18 cellular contexts compared by ENCODE assay signal in genomic region chr4:80207664-80208063, GRCh38. TPM values are rescaled to one million over a fixed set of nuclear protein-coding genes. Genes with fewer than 3 reads are reported as not detected.
DNase-seq lines count a peak whose midpoint lies in the region; ATAC-seq and TF ChIP-seq lines count a peak whose summit lies in the region.
"Had no signal": no experiment of that assay in that cellular context is flagged by ENCODE, and none has a peak within 500 bp of the region (broad histone marks: within the 10 kb centered on the region; RNA-seq: fewer than 3 reads in every experiment).

No MANE protein-coding gene starts in this region.

- H3K79me2 ChIP-seq in OCI-LY7 (ENCODE audit: insufficient read depth, low read depth, low read length), result no peaks in the 10 kb centered on the region

- H3K9me2 ChIP-seq in OCI-LY7 (ENCODE audit: insufficient read depth, low read length), result no peaks in the 10 kb centered on the region

- POLR2A ChIA-PET in WTC11 (lab: Charles Lee), result no interaction called here
- POLR2A ChIA-PET in OCI-LY7 (lab: Charles Lee), result no interaction called here

- TF ChIP-seq CTCF in WTC11 (IDR thresholded peaks at IDR 0.05) (no peak), OCI-LY7 (conservative IDR thresholded peaks at IDR 0.05; ENCODE audit: low read length) (no peak)

- H3K9me3 Mint-ChIP-seq in activated CD8-positive, alpha-beta memory T cell treated with anti-CD3 and anti-CD28 coated beads, Interleukin-2, amount 10 ng/mL, durations not matched to agents 7 days and 5 days (ENCODE audit: low read depth), result peaks cover 6% of the 10 kb centered on the region
- no peaks in the 10 kb centered on the region for H3K9me3 Mint-ChIP-seq in WTC11
- H3K9me3 Mint-ChIP-seq in stimulated activated naive CD8-positive, alpha-beta T cell treated with anti-CD3 and anti-CD28 coated beads, Interleukin-15, amount 100 ng/mL, for 72 hours, result no peaks in the 10 kb centered on the region

- no peak overlapping the region for H3K4me3 Mint-ChIP-seq in activated CD8-positive, alpha-beta memory T cell treated with anti-CD3 and anti-CD28 coated beads, Interleukin-2, amount 10 ng/mL, durations not matched to agents 7 days and 5 days
- H3K4me3 Mint-ChIP-seq in WTC11, result peak overlapping the region; percentile 58
- H3K4me3 Mint-ChIP-seq in stimulated activated naive CD8-positive, alpha-beta T cell treated with anti-CD3 and anti-CD28 coated beads, Interleukin-15, amount 100 ng/mL, for 72 hours, result no peak overlapping the region

- H3K4me3 ChIP-seq in iPS-20b (ENCODE audit: low read length), result peak overlapping the region; percentile 49; the same call in 1 of the 2 replicates
- no peak overlapping the region for H3K4me3 ChIP-seq in OCI-LY7 (ENCODE audit: low read depth, low read length, poor library complexity, severe bottlenecking)
- H3K4me3 ChIP-seq in H7 (ENCODE audit: insufficient read depth, low read depth, low read length), result no peak overlapping the region
- H3K4me3 ChIP-seq: BLaER1 had no signal

- ATAC-seq in activated CD8-positive, alpha-beta memory T cell treated with anti-CD3 and anti-CD28 coated beads, Interleukin-2, amount 10 ng/mL, durations not matched to agents 7 days and 5 days, result no peak
- no peak for ATAC-seq in WTC11
- ATAC-seq in stimulated activated naive CD8-positive, alpha-beta T cell treated with anti-CD3 and anti-CD28 coated beads, Interleukin-15, amount 100 ng/mL, for 72 hours, result peak; percentile 5

- H3K36me3 ChIP-seq in iPS-20b (ENCODE audit: insufficient read depth, low read depth, low read length) (no peaks in the 10 kb centered on the region), OCI-LY7 (ENCODE audit: insufficient read depth, low read length) (no peaks in the 10 kb centered on the region), H7 (replicated peaks; ENCODE audit: control insufficient read depth, insufficient read depth, low read length) (no peaks in the 10 kb centered on the region)
- H3K36me3 ChIP-seq: BLaER1 had no signal

- peak overlapping the region; percentile 63 for H3K27ac Mint-ChIP-seq in activated CD8-positive, alpha-beta memory T cell treated with anti-CD3 and anti-CD28 coated beads, Interleukin-2, amount 10 ng/mL, durations not matched to agents 7 days and 5 days
- no peak overlapping the region for H3K27ac Mint-ChIP-seq in WTC11
- H3K27ac Mint-ChIP-seq in stimulated activated naive CD8-positive, alpha-beta T cell treated with anti-CD3 and anti-CD28 coated beads, Interleukin-15, amount 100 ng/mL, for 72 hours, result peak overlapping the region in 1 of 2 donors; percentile 8

- no peak overlapping the region for H3K9ac ChIP-seq in iPS-20b (ENCODE audit: low read depth, low read length)
- H3K9ac ChIP-seq: BLaER1 had no signal

- intact Hi-C loops in OCI-LY7 (cut with micrococcal nuclease; ENCODE audit: unreplicated experiment), result no loop called here

- peaks cover 16% of the 10 kb centered on the region for H3K27me3 Mint-ChIP-seq in activated CD8-positive, alpha-beta memory T cell treated with anti-CD3 and anti-CD28 coated beads, Interleukin-2, amount 10 ng/mL, durations not matched to agents 7 days and 5 days
- peaks cover 97% of the 10 kb centered on the region for H3K27me3 Mint-ChIP-seq in WTC11 (ENCODE audit: low read depth)
- peaks cover 38% of the 10 kb centered on the region for H3K27me3 Mint-ChIP-seq in stimulated activated naive CD8-positive, alpha-beta T cell treated with anti-CD3 and anti-CD28 coated beads, Interleukin-15, amount 100 ng/mL, for 72 hours

- CTCF ChIA-PET in activated CD8-positive, alpha-beta memory T cell treated with anti-CD3 and anti-CD28 coated beads, Interleukin-2, amount 10 ng/mL, durations not matched to agents 7 days and 5 days (lab: Charles Lee), result no interaction called here
- CTCF ChIA-PET in WTC11 (lab: Charles Lee), result interaction anchor here (0.8 kb wide), 1 partner anchor 24 kb away, joined by 4 read pairs; no protein-coding TSS in a partner anchor
- CTCF ChIA-PET in OCI-LY7 (lab: Charles Lee; ENCODE audit: unreplicated experiment), result no interaction called here

- H3K36me3 Mint-ChIP-seq in activated CD8-positive, alpha-beta memory T cell treated with anti-CD3 and anti-CD28 coated beads, Interleukin-2, amount 10 ng/mL, durations not matched to agents 7 days and 5 days, result peaks cover 8% of the 10 kb centered on the region
- no peaks in the 10 kb centered on the region; the same call in 1 of the 2 replicates for H3K36me3 Mint-ChIP-seq in WTC11

- no peak overlapping the region for H2AFZ ChIP-seq in OCI-LY7 (ENCODE audit: low read length)

- H3K27ac ChIP-seq in iPS-20b (ENCODE audit: low read length) (no peak overlapping the region), OCI-LY7 (ENCODE audit: low read depth, low read length, poor library complexity, severe bottlenecking) (no peak overlapping the region)
- H3K27ac ChIP-seq: 22Rv1, BLaER1 had no signal

- H3K9me3 ChIP-seq in iPS-20b (ENCODE audit: insufficient read depth, low read depth, low read length) (peaks cover 4% of the 10 kb centered on the region; the same call in 1 of the 2 replicates), OCI-LY7 (ENCODE audit: low read length) (no peaks in the 10 kb centered on the region)
- H3K9me3 ChIP-seq: BLaER1 had no signal

- no peak for DNase-seq in activated CD8-positive, alpha-beta memory T cell treated with anti-CD3 and anti-CD28 coated beads, Interleukin-2, amount 10 ng/mL, durations not matched to agents 7 days and 5 days
- DNase-seq in activated CD8-positive, alpha-beta memory T cell treated with anti-CD3 and anti-CD28 coated beads for 24 hours, result no peak
- no peak for DNase-seq in WTC11 (ENCODE audit: low spot score)
- no peak for DNase-seq in stimulated activated naive CD8-positive, alpha-beta T cell treated with anti-CD3 and anti-CD28 coated beads, Interleukin-15, amount 100 ng/mL, for 72 hours
- DNase-seq in activated T-cell treated with anti-CD3 and anti-CD28 coated beads for 4 hours, result no peak
- DNase-seq in OCI-LY7 (ENCODE audit: low spot score), result no peak
- no peak for DNase-seq in H7
- DNase-seq: DMS153, EL, KG1, NCI-H1048, NCI-H146, NCI-H2081 treated with DMSO at 0.1 percent for 48 hours, NCI-H524, RPMI8226 had no signal

- H4K20me1 ChIP-seq in OCI-LY7 (ENCODE audit: insufficient read depth, low read length), result no peaks in the 10 kb centered on the region
- H4K20me1 ChIP-seq: BLaER1 had no signal

- H3K27me3 ChIP-seq in iPS-20b (ENCODE audit: insufficient read depth, low read length), result peaks cover 96% of the 10 kb centered on the region
- peaks cover 86% of the 10 kb centered on the region for H3K27me3 ChIP-seq in H7 (ENCODE audit: control insufficient read depth, insufficient read depth, low read length)
- H3K27me3 ChIP-seq: BLaER1 had no signal

- H3K4me1 ChIP-seq in iPS-20b (ENCODE audit: insufficient read depth, low read length) (peaks cover 3% of the 10 kb centered on the region; the same call in 1 of the 2 replicates), OCI-LY7 (ENCODE audit: insufficient read depth, low read length, poor library complexity, severe bottlenecking) (no peaks in the 10 kb centered on the region)

- peaks cover 6% of the 10 kb centered on the region for H3K4me1 Mint-ChIP-seq in activated CD8-positive, alpha-beta memory T cell treated with anti-CD3 and anti-CD28 coated beads, Interleukin-2, amount 10 ng/mL, durations not matched to agents 7 days and 5 days
- peaks cover 18% of the 10 kb centered on the region for H3K4me1 Mint-ChIP-seq in WTC11
- peaks cover 8% of the 10 kb centered on the region for H3K4me1 Mint-ChIP-seq in stimulated activated naive CD8-positive, alpha-beta T cell treated with anti-CD3 and anti-CD28 coated beads, Interleukin-15, amount 100 ng/mL, for 72 hours

- no peak overlapping the region for H3K4me2 ChIP-seq in OCI-LY7 (ENCODE audit: low read length)
- H3K4me2 ChIP-seq: BLaER1 had no signal

- no TSS peak for BruUV-seq in OCI-LY7 (replicated peaks; lab: Mats Ljungman, UMichigan)

TF ChIP-seq in WTC11, 78 proteins besides CTCF, POLR2A, EP300 and RAD21 (continues in another document):
- TF ChIP-seq ZNF121 (CRISPR knock-in tag; IDR thresholded peaks at IDR 0.05) (no peak), IRF1 (CRISPR knock-in tag; IDR thresholded peaks at IDR 0.05) (no peak), ZSCAN18 (CRISPR knock-in tag; IDR thresholded peaks at IDR 0.05) (no peak), RORB (CRISPR knock-in tag; IDR thresholded peaks at IDR 0.05) (no peak), PRRX2 (CRISPR knock-in tag; IDR thresholded peaks at IDR 0.05) (no peak)

RNA-seq across cellular contexts. Expression of gene PRDM8, which starts 10.4 kb away (rescaled TPM):
- 10 to 100 TPM; 21.7 to 32.5 TPM for total RNA-seq in activated CD8-positive, alpha-beta memory T cell treated with anti-CD3 and anti-CD28 coated beads, Interleukin-2, amount 10 ng/mL, durations not matched to agents 7 days and 5 days
- total RNA-seq in WTC11 (2021) (0.14 TPM in 1 of 3 replicates, not detected in the others), OCI-LY7 (2022) (not detected in 2 replicates)
- total RNA-seq in OCI-LY7 (2014; rRNA removed; shearing (Covaris generic)), result not detected in 2 replicates
- 0.07 TPM in 1 of 2 replicates, not detected in the other for total RNA-seq in H7 (2014; rRNA removed; shearing (Covaris generic))

RNA-seq across cellular contexts. Expression of gene FGF5, which starts 58.8 kb away (rescaled TPM):
- not detected for total RNA-seq in activated CD8-positive, alpha-beta memory T cell treated with anti-CD3 and anti-CD28 coated beads, Interleukin-2, amount 10 ng/mL, durations not matched to agents 7 days and 5 days
- total RNA-seq in WTC11 (2021) (not detected in 3 replicates), OCI-LY7 (2022) (0.06 and 0.07 TPM in 2 replicates)
- not detected in 2 replicates for total RNA-seq in OCI-LY7 (2014; rRNA removed; shearing (Covaris generic))
- not detected in 2 replicates for total RNA-seq in H7 (2014; rRNA removed; shearing (Covaris generic))

Comparison
In these comparisons a context has a peak if more than half of its experiments do, and no peak if none do; other contexts are left out.
1. RNA of gene PRDM8, which starts 10.4 kb away (total RNA-seq): 21.7 to 32.5 TPM in activated CD8-positive, alpha-beta memory T cell treated with anti-CD3 and anti-CD28 coated beads, Interleukin-2, amount 10 ng/mL, durations not matched to agents 7 days and 5 days; 0.14 TPM in WTC11, 0.07 TPM in H7 and not detected in OCI-LY7; every median in the first group is over 10 times any median in the second.